ENCODE assay signal across 20 cellular contexts in the genomic region with DNA sequence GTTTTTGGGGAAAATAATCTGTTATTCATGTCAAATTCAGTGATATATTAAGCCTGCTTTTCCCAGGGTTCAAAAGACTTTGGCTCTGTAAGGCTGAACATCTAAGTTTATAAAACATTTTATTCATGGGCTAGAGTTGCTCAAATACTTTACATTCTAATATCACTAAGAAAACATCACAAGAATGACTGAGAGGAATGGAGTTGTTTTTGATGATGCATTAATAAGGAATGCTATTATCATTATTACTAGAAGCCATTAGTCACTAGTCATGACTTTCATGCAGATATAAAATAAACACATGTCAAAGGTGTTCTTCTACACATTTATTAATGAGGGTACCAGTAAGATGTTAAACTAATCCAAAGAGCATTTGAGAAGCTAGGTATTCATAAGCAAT.
DNase-seq lines count a peak whose midpoint lies in the region; ATAC-seq and TF ChIP-seq lines count a peak whose summit lies in the region.
"Had no signal": no experiment of that assay in that cellular context is flagged by ENCODE, and none has a peak within 500 bp of the region (broad histone marks: within the 10 kb centered on the region; RNA-seq: fewer than 3 reads in every experiment).

No MANE protein-coding gene starts in this region.

- no peak for ATAC-seq in stimulated activated naive B cell treated with anti-CD40 and anti-IgM and Interleukin-4, amounts not matched to agents 10 μg/mL and 1 μg/mL and 100 μg/mL, for 72 hours (replicated peaks)
- ATAC-seq: heart right ventricle; naive thymus-derived CD8-positive, alpha-beta T cell had no signal

- H3K9me3 Mint-ChIP-seq in stimulated activated naive B cell treated with anti-CD40 and anti-IgM and Interleukin-4, amounts not matched to agents 10 μg/mL and 1 μg/mL and 100 μg/mL, for 72 hours: peaks cover 4 to 6% of the 10 kb centered on the region in 2 donors

- DNase-seq in EL (peak; percentile 80), SJSA1 (ENCODE audit: low read depth in 1 of 2, low spot score in 2 of 2) (peak in 1 of 2 experiments; percentile 74), fibroblast of mammary gland (ENCODE audit: low read depth) (peak; percentile 24), pulmonary artery endothelial cell (ENCODE audit: low read depth, low spot score) (peak; percentile 19), prostate gland (ENCODE audit: low spot score) (no peak), SW480 (ENCODE audit: low spot score) (no peak), NCI-H510A (lab: John Stamatoyannopoulos, UW) (no peak)
- DNase-seq in stimulated activated naive B cell treated with anti-CD40 and anti-IgM and Interleukin-4, amounts not matched to agents 10 μg/mL and 1 μg/mL and 100 μg/mL, for 72 hours: no peak
- DNase-seq: activated CD4-positive, alpha-beta T cell treated with anti-CD3 and anti-CD28 coated beads, Interleukin-2, amount 50 U/mL, for 1 hour; activated gamma-delta T cell treated with Interleukin-2 at 50 U/mL for 16 hours; AML-193; Caco-2; heart right ventricle; naive thymus-derived CD8-positive, alpha-beta T cell; NCI-H82; stimulated activated CD4-positive, alpha-beta T cell treated with anti-CD3 and anti-CD28 coated beads, Interleukin-4, amount 100 ng/mL, for 4 hours; substantia nigra had no signal

- H3K4me1 ChIP-seq in SJSA1 (replicated peaks) (peaks cover 32% of the 10 kb centered on the region), prostate gland (replicated peaks) (no peaks in the 10 kb centered on the region)
- H3K4me1 ChIP-seq: ascending aorta, Caco-2, vagina had no signal

- no peak for TF ChIP-seq CTCF in fibroblast of mammary gland (conservative IDR thresholded peaks at IDR 0.05; ENCODE audit: control insufficient read depth, insufficient read depth, low read depth, low read length)
- TF ChIP-seq CTCF in prostate gland (IDR thresholded peaks at IDR 0.05): no peak

- H3K4me3 Mint-ChIP-seq in stimulated activated naive B cell treated with anti-CD40 and anti-IgM and Interleukin-4, amounts not matched to agents 10 μg/mL and 1 μg/mL and 100 μg/mL, for 72 hours: no peak overlapping the region
- H3K4me3 Mint-ChIP-seq: dendritic cell treated with granulocyte-macrophage colony-stimulating factor and Interleukin-4, amounts not matched to agents 40 ng/mL and 50 ng/mL, for 4 days; naive thymus-derived CD8-positive, alpha-beta T cell had no signal

- no peak overlapping the region for H3K4me3 ChIP-seq in SJSA1
- H3K4me3 ChIP-seq in fibroblast of mammary gland (ENCODE audit: control insufficient read depth, low read depth, low read length): no peak overlapping the region
- no peak overlapping the region for H3K4me3 ChIP-seq in prostate gland
- H3K4me3 ChIP-seq: ascending aorta, heart right ventricle, vagina had no signal

- no peak for TF ChIP-seq POLR2A in prostate gland (IDR thresholded peaks at IDR 0.05)

- H3K27ac ChIP-seq in SJSA1 (peak overlapping the region; percentile 83), prostate gland (no peak overlapping the region)
- H3K27ac ChIP-seq: ascending aorta, heart right ventricle, vagina had no signal

- H3K27ac Mint-ChIP-seq in stimulated activated naive B cell treated with anti-CD40 and anti-IgM and Interleukin-4, amounts not matched to agents 10 μg/mL and 1 μg/mL and 100 μg/mL, for 72 hours: no peak overlapping the region
- H3K27ac Mint-ChIP-seq: dendritic cell treated with granulocyte-macrophage colony-stimulating factor and Interleukin-4, amounts not matched to agents 40 ng/mL and 50 ng/mL, for 4 days; naive thymus-derived CD8-positive, alpha-beta T cell had no signal

- intact Hi-C loops in prostate gland (cut with DNase I): no loop called here

- peaks cover 0 to 2% of the 10 kb centered on the region in 2 donors for H3K36me3 Mint-ChIP-seq in stimulated activated naive B cell treated with anti-CD40 and anti-IgM and Interleukin-4, amounts not matched to agents 10 μg/mL and 1 μg/mL and 100 μg/mL, for 72 hours

- H3K36me3 ChIP-seq in SJSA1 (no peaks in the 10 kb centered on the region), prostate gland (no peaks in the 10 kb centered on the region)
- H3K36me3 ChIP-seq: ascending aorta, heart right ventricle, vagina had no signal

- H3K4me1 Mint-ChIP-seq in stimulated activated naive B cell treated with anti-CD40 and anti-IgM and Interleukin-4, amounts not matched to agents 10 μg/mL and 1 μg/mL and 100 μg/mL, for 72 hours: no peaks in the 10 kb centered on the region
- H3K4me1 Mint-ChIP-seq: naive thymus-derived CD8-positive, alpha-beta T cell had no signal

- H3K27me3 Mint-ChIP-seq in stimulated activated naive B cell treated with anti-CD40 and anti-IgM and Interleukin-4, amounts not matched to agents 10 μg/mL and 1 μg/mL and 100 μg/mL, for 72 hours: no peaks in the 10 kb centered on the region
- H3K27me3 Mint-ChIP-seq: dendritic cell treated with granulocyte-macrophage colony-stimulating factor and Interleukin-4, amounts not matched to agents 40 ng/mL and 50 ng/mL, for 4 days; naive thymus-derived CD8-positive, alpha-beta T cell had no signal

- H3K27me3 ChIP-seq in SJSA1 (replicated peaks): no peaks in the 10 kb centered on the region
- no peaks in the 10 kb centered on the region for H3K27me3 ChIP-seq in prostate gland (replicated peaks; ENCODE audit: insufficient read depth)
- H3K27me3 ChIP-seq: ascending aorta, heart right ventricle, vagina had no signal

- H3K9me3 ChIP-seq in SJSA1 (replicated peaks): peaks cover 5% of the 10 kb centered on the region
- H3K9me3 ChIP-seq in prostate gland: no peaks in the 10 kb centered on the region
- H3K9me3 ChIP-seq: Caco-2, vagina had no signal

Comparison
In these comparisons a context has a peak if more than half of its experiments do, and no peak if none do; other contexts are left out.
1. DNase-seq: peak in EL (single experiment), fibroblast of mammary gland (single experiment) and pulmonary artery endothelial cell (single experiment); none in prostate gland (single experiment), stimulated activated naive B cell treated with anti-CD40 and anti-IgM and Interleukin-4, amounts not matched to agents 10 μg/mL and 1 μg/mL and 100 μg/mL, for 72 hours (single experiment), SW480 (single experiment) and NCI-H510A (single experiment).